In genomic region chr2:235829726-235830125, GRCh38 we compare ENCODE assay signal across 28 cellular contexts.
"Had no signal": no experiment of that assay in that cellular context is flagged by ENCODE, and none has a peak within 500 bp of the region (broad histone marks: within the 10 kb centered on the region; RNA-seq: fewer than 3 reads in every experiment).

No MANE protein-coding gene starts in this region.

- H3K27ac ChIP-seq: heart right ventricle, hepatocyte, left lung, lower lobe of right lung, neural progenitor cell, ovary, right atrium auricular region, right lobe of liver, skin epidermis, suprapubic skin, thoracic aorta, tibial artery, upper lobe of right lung, uterus had no signal

- H3K4me3 ChIP-seq: heart right ventricle, hepatocyte, left lung, lower lobe of right lung, neural progenitor cell, ovary, right atrium auricular region, right lobe of liver, skin epidermis, suprapubic skin, thoracic aorta, tibial artery, upper lobe of right lung, uterus had no signal

- DNase-seq: heart right ventricle; kidney glomerular epithelial cell; left cardiac atrium; left lung; lower lobe of right lung; mammary epithelial cell; mesenchymal stem cell; naive B cell; natural killer cell; nephron progenitor cell; ovary; right lobe of liver; stimulated activated CD4-positive, alpha-beta T cell treated with anti-CD3 and anti-CD28 coated beads, Interleukin-4, amount 100 ng/mL, for 24 hours; stimulated activated naive CD4-positive, alpha-beta T cell; tibial artery; trophoblast cell; upper lobe of right lung; uterus had no signal

- H3K9me3 ChIP-seq: left lung, lower lobe of right lung, ovary, right atrium auricular region, right lobe of liver, suprapubic skin, thoracic aorta, tibial artery, upper lobe of right lung, uterus had no signal

- H3K27me3 Mint-ChIP-seq: progenitor cell of endocrine pancreas; stimulated activated naive CD8-positive, alpha-beta T cell treated with anti-CD3 and anti-CD28 coated beads, Interleukin-15, Interleukin-2, amounts not matched to agents 100 ng/mL and 50 ng/mL, for 24 hours had no signal

- H3K36me3 Mint-ChIP-seq: naive B cell, natural killer cell had no signal

- H3K36me3 ChIP-seq: left lung, neural progenitor cell, ovary, right atrium auricular region, right lobe of liver, upper lobe of right lung, uterus had no signal

- H3K27ac Mint-ChIP-seq: mesothelial cell of epicardium; naive B cell; natural killer cell; nephron progenitor cell; neural progenitor cell; stimulated activated effector memory CD8-positive, alpha-beta T cell treated with anti-CD3 and anti-CD28 coated beads, Interleukin-12 subunit alpha, Interleukin-12 subunit beta, amount 100 ng/mL, for 72 hours; stimulated activated naive CD8-positive, alpha-beta T cell treated with anti-CD3 and anti-CD28 coated beads, Interleukin-15, Interleukin-2, amounts not matched to agents 100 ng/mL and 50 ng/mL, for 24 hours had no signal

- H3K4me1 Mint-ChIP-seq: naive B cell; stimulated activated effector memory CD8-positive, alpha-beta T cell treated with anti-CD3 and anti-CD28 coated beads, Interleukin-12 subunit alpha, Interleukin-12 subunit beta, amount 100 ng/mL, for 72 hours had no signal

- H3K4me1 ChIP-seq: heart right ventricle, left lung, lower lobe of right lung, neural progenitor cell, right atrium auricular region, right lobe of liver, suprapubic skin, tibial artery, upper lobe of right lung, uterus had no signal

- H3K4me3 Mint-ChIP-seq: mesothelial cell of epicardium; naive B cell; natural killer cell; nephron progenitor cell; neural progenitor cell; stimulated activated effector memory CD8-positive, alpha-beta T cell treated with anti-CD3 and anti-CD28 coated beads, Interleukin-12 subunit alpha, Interleukin-12 subunit beta, amount 100 ng/mL, for 72 hours; stimulated activated naive CD8-positive, alpha-beta T cell treated with anti-CD3 and anti-CD28 coated beads, Interleukin-15, Interleukin-2, amounts not matched to agents 100 ng/mL and 50 ng/mL, for 24 hours had no signal

- ATAC-seq: heart right ventricle; left cardiac atrium; left lung; lower lobe of right lung; natural killer cell; right lobe of liver; stimulated activated effector memory CD8-positive, alpha-beta T cell treated with anti-CD3 and anti-CD28 coated beads, Interleukin-12 subunit alpha, Interleukin-12 subunit beta, amount 100 ng/mL, for 72 hours; upper lobe of right lung had no signal

- H3K9me3 Mint-ChIP-seq: mesothelial cell of epicardium; natural killer cell; nephron progenitor cell; neural progenitor cell; stimulated activated effector memory CD8-positive, alpha-beta T cell treated with anti-CD3 and anti-CD28 coated beads, Interleukin-12 subunit alpha, Interleukin-12 subunit beta, amount 100 ng/mL, for 72 hours; stimulated activated naive CD8-positive, alpha-beta T cell treated with anti-CD3 and anti-CD28 coated beads, Interleukin-15, Interleukin-2, amounts not matched to agents 100 ng/mL and 50 ng/mL, for 24 hours had no signal

- H3K27me3 ChIP-seq: heart right ventricle, hepatocyte, left lung, neural progenitor cell, ovary, right atrium auricular region, right lobe of liver, suprapubic skin, tibial artery, upper lobe of right lung, uterus had no signal
